ENCODE assay signal across 1 cellular context in genomic region chr1:109897244-109897955, GRCh38.
TF ChIP-seq lines count a peak whose summit lies in the region.

No MANE protein-coding gene starts in this region.

TF ChIP-seq in HepG2, 621 proteins besides CTCF, POLR2A, EP300 and RAD21 (continued from another document):
- TF ChIP-seq NPAS2 (CRISPR knock-in tag; IDR thresholded peaks at IDR 0.05; ENCODE audit: borderline replicate concordance) (no peak), ZNF468 (CRISPR knock-in tag; IDR thresholded peaks at IDR 0.05) (no peak), GPN1 (CRISPR knock-in tag; IDR thresholded peaks at IDR 0.05; ENCODE audit: borderline replicate concordance) (no peak), PRDM4 (CRISPR knock-in tag; IDR thresholded peaks at IDR 0.05; ENCODE audit: borderline replicate concordance) (no peak), ZNF564 (CRISPR knock-in tag; IDR thresholded peaks at IDR 0.05) (no peak), ZC3H13 (CRISPR knock-in tag; IDR thresholded peaks at IDR 0.05) (no peak), GZF1 (CRISPR knock-in tag; IDR thresholded peaks at IDR 0.05) (no peak), PTBP1 (IDR thresholded peaks at IDR 0.05; ENCODE audit: low read depth, low read length, poor library complexity, severe bottlenecking) (no peak), ZNF33B (CRISPR knock-in tag; IDR thresholded peaks at IDR 0.05) (no peak), ZFX (CRISPR knock-in tag; IDR thresholded peaks at IDR 0.05; ENCODE audit: low read depth) (no peak)
